ENCODE assay signal across 1 cellular context in genomic region chr3:52238761-52239701, GRCh38.
A peak's percentile ranks its signal among the peaks of the same experiment; 100 is the strongest.
TF ChIP-seq lines count a peak whose summit lies in the region.

Gene TWF2, minus strand, starts transcription at chr3:52239158. Its CDS starts 142 bp downstream, at chr3:52239016.

TF ChIP-seq in H1, 55 proteins besides CTCF, POLR2A, EP300 and RAD21 (continued from another document):
- TF ChIP-seq, protein P1, sequence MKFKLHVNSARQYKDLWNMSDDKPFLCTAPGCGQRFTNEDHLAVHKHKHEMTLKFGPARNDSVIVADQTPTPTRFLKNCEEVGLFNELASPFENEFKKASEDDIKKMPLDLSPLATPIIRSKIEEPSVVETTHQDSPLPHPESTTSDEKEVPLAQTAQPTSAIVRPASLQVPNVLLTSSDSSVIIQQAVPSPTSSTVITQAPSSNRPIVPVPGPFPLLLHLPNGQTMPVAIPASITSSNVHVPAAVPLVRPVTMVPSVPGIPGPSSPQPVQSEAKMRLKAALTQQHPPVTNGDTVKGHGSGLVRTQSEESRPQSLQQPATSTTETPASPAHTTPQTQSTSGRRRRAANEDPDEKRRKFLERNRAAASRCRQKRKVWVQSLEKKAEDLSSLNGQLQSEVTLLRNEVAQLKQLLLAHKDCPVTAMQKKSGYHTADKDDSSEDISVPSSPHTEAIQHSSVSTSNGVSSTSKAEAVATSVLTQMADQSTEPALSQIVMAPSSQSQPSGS (IDR thresholded peaks at IDR 0.05; ENCODE audit: low read length): no peak
- TF ChIP-seq MAX (IDR thresholded peaks at IDR 0.05) (no peak), TAF1 (IDR thresholded peaks at IDR 0.05; ENCODE audit: low read depth, low read length) (peak; percentile 72), CREB1 (IDR thresholded peaks at IDR 0.05) (0 out of 2 replicates have a peak, but pooled peaks have one; percentile 10), BRCA1 (IDR thresholded peaks at IDR 0.05; ENCODE audit: low read depth, low read length) (no peak), KDM4A (IDR thresholded peaks at IDR 0.05; ENCODE audit: low read depth, low read length, severe bottlenecking) (peak; percentile 86), CHD2 (IDR thresholded peaks at IDR 0.05; ENCODE audit: low read length) (0 out of 2 replicates have a peak, but pooled peaks have one; percentile 14), SAP30 (IDR thresholded peaks at IDR 0.05; ENCODE audit: insufficient read depth, insufficient replicate concordance, low read length) (no peak), POLR2AphosphoS5 (IDR thresholded peaks at IDR 0.05; ENCODE audit: low read depth, low read length) (peak; percentile 56; the same call in 1 of the 2 replicates), JUN (IDR thresholded peaks at IDR 0.05; ENCODE audit: low read depth, low read length) (no peak), RBBP5 (IDR thresholded peaks at IDR 0.05; ENCODE audit: borderline replicate concordance, low read depth, low read length) (peak; percentile 91; the same call in 1 of the 2 replicates), SRF (IDR thresholded peaks at IDR 0.05; ENCODE audit: low read depth, low read length) (no peak), NRF1 (IDR thresholded peaks at IDR 0.05; ENCODE audit: low read depth, low read length) (peak; percentile 47), EZH2 (IDR thresholded peaks at IDR 0.05; ENCODE audit: low read depth, low read length, severe bottlenecking) (no peak), CHD7 (IDR thresholded peaks at IDR 0.05; ENCODE audit: insufficient replicate concordance, low read length) (no peak), RNF2 (IDR thresholded peaks at IDR 0.05; ENCODE audit: borderline replicate concordance, low read depth, low read length, missing control alignments, poor library complexity, severe bottlenecking) (no peak), GTF2F1 (IDR thresholded peaks at IDR 0.05; ENCODE audit: borderline replicate concordance, low read depth, low read length) (no peak), MAFK (IDR thresholded peaks at IDR 0.05; ENCODE audit: low read depth, low read length) (no peak), BCL11A (IDR thresholded peaks at IDR 0.05; ENCODE audit: low read depth in 2 of 2, low read length in 2 of 2) (no peak), PHF8 (conservative IDR thresholded peaks at IDR 0.05; ENCODE audit: low read depth, low read length) (peak; percentile 61), SUZ12 (IDR thresholded peaks at IDR 0.05; ENCODE audit: low read length) (peak; percentile 40; the same call in 1 of the 2 replicates), JUND (IDR thresholded peaks at IDR 0.05; ENCODE audit: low read length) (no peak), BACH1 (IDR thresholded peaks at IDR 0.05; ENCODE audit: low read length) (peak; percentile 56), ASH2L (IDR thresholded peaks at IDR 0.05; ENCODE audit: low read length) (peak; percentile 80), TBP (IDR thresholded peaks at IDR 0.05; ENCODE audit: low read depth, low read length) (peak; percentile 53; the same call in 1 of the 2 replicates), FOSL1 (IDR thresholded peaks at IDR 0.05; ENCODE audit: insufficient read depth, low read depth, low read length) (0 out of 2 replicates have a peak, but pooled peaks have one; percentile 52), TAF7 (optimal IDR thresholded peaks at IDR 0.05; ENCODE audit: borderline replicate concordance, low read depth, low read length) (peak; percentile 80), TEAD4 (IDR thresholded peaks at IDR 0.05; ENCODE audit: low read depth, low read length) (no peak)
- TF ChIP-seq, protein P2, sequence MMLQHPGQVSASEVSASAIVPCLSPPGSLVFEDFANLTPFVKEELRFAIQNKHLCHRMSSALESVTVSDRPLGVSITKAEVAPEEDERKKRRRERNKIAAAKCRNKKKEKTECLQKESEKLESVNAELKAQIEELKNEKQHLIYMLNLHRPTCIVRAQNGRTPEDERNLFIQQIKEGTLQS (IDR thresholded peaks at IDR 0.05; ENCODE audit: insufficient read depth, low read depth, low read length): no peak
